20 cellular contexts compared by ENCODE assay signal in genomic region chr9:77587036-77587435, GRCh38.
DNase-seq lines count a peak whose midpoint lies in the region; ATAC-seq, FAIRE-seq and TF ChIP-seq lines count a peak whose summit lies in the region.
"Had no signal": no experiment of that assay in that cellular context is flagged by ENCODE, and none has a peak within 500 bp of the region (broad histone marks: within the 10 kb centered on the region; RNA-seq: fewer than 3 reads in every experiment).

No MANE protein-coding gene starts in this region.

- H3K4me2 ChIP-seq in PC-3 (ENCODE audit: low read length) (no peak overlapping the region), astrocyte (ENCODE audit: low read length) (no peak overlapping the region)

- no peak overlapping the region for H3K4me3 ChIP-seq in PC-3 (ENCODE audit: low read length)
- no peak overlapping the region for H3K4me3 ChIP-seq in astrocyte (ENCODE audit: insufficient read depth, low read depth, low read length)

- H3K4me3 Mint-ChIP-seq in astrocyte (ENCODE audit: unreplicated experiment): no peak overlapping the region
- H3K4me3 Mint-ChIP-seq in T-helper 2 cell treated with Interferon-gamma antibody and Interleukin-4, amounts not matched to agents 5 μg/mL and 100 μg/mL, for 36 hours: no peak overlapping the region
- H3K4me3 Mint-ChIP-seq: CD4-positive, CD25-positive, alpha-beta regulatory T cell; CD8-positive, alpha-beta memory T cell; H9 had no signal

- peaks cover 31% of the 10 kb centered on the region for H3K4me1 Mint-ChIP-seq in astrocyte (ENCODE audit: low read depth, unreplicated experiment)
- peaks cover 16% of the 10 kb centered on the region for H3K4me1 Mint-ChIP-seq in T-helper 2 cell treated with Interferon-gamma antibody and Interleukin-4, amounts not matched to agents 5 μg/mL and 100 μg/mL, for 36 hours (ENCODE audit: low read depth)
- H3K4me1 Mint-ChIP-seq: CD8-positive, alpha-beta memory T cell had no signal

- peak overlapping the region; percentile 67 for H3K27ac Mint-ChIP-seq in astrocyte (ENCODE audit: unreplicated experiment)
- H3K27ac Mint-ChIP-seq in T-helper 2 cell treated with Interferon-gamma antibody and Interleukin-4, amounts not matched to agents 5 μg/mL and 100 μg/mL, for 36 hours: no peak overlapping the region
- H3K27ac Mint-ChIP-seq: CD4-positive, CD25-positive, alpha-beta regulatory T cell; CD8-positive, alpha-beta memory T cell had no signal

- H3F3A ChIP-seq in PC-3 (ENCODE audit: low read length, unreplicated experiment): peaks cover 9% of the 10 kb centered on the region

- no peaks in the 10 kb centered on the region for H3K36me3 ChIP-seq in PC-3 (ENCODE audit: low read depth, low read length)
- H3K36me3 ChIP-seq in astrocyte (ENCODE audit: insufficient read depth, low read length): no peaks in the 10 kb centered on the region
- H3K36me3 ChIP-seq: BE2C had no signal

- no peaks in the 10 kb centered on the region for H3K79me2 ChIP-seq in PC-3 (ENCODE audit: low read length)
- H3K79me2 ChIP-seq in astrocyte (ENCODE audit: insufficient read depth, low read length): no peaks in the 10 kb centered on the region

- no TSS peak for BruUV-seq in PC-3 (replicated peaks; lab: Mats Ljungman, UMichigan)

- H3K9me2 ChIP-seq in PC-3 (replicated peaks; ENCODE audit: low read length): no peaks in the 10 kb centered on the region

- H2AFZ ChIP-seq in PC-3 (ENCODE audit: low read length): no peak overlapping the region
- H2AFZ ChIP-seq in astrocyte (ENCODE audit: low read depth, low read length): no peak overlapping the region

- no peak for DNase-seq in PC-3
- peak; percentile 7 for DNase-seq in astrocyte (ENCODE audit: low read depth)
- DNase-seq in myocyte (ENCODE audit: low read depth): peak; percentile 36
- no peak for DNase-seq in LoVo (ENCODE audit: low spot score)
- no peak for DNase-seq in GM19239 (ENCODE audit: insufficient read length, low spot score)
- no peak for DNase-seq in NCI-H2081 treated with DMSO at 0.1 percent for 48 hours (lab: John Stamatoyannopoulos, UW)
- DNase-seq in T-helper 2 cell treated with Interferon-gamma antibody and Interleukin-4, amounts not matched to agents 5 μg/mL and 100 μg/mL, for 36 hours (ENCODE audit: low spot score): no peak
- DNase-seq: ACHN; BE2C; C1 segment of cervical spinal cord; CD4-positive, CD25-positive, alpha-beta regulatory T cell; CD8-positive, alpha-beta memory T cell; COR-L47; DMS 273 treated with DMSO at 0.1 percent for 48 hours; H9 had no signal

- H3K4me1 ChIP-seq in PC-3 (ENCODE audit: insufficient read depth, low read length) (peaks cover 28% of the 10 kb centered on the region), astrocyte (ENCODE audit: insufficient read depth, low read length) (peaks cover 16% of the 10 kb centered on the region)

- TF ChIP-seq CTCF in PC-3 (conservative IDR thresholded peaks at IDR 0.05; ENCODE audit: low read depth, low read length) (no peak), astrocyte (IDR thresholded peaks at IDR 0.05; ENCODE audit: insufficient read depth, low read depth, low read length) (no peak)

- no peaks in the 10 kb centered on the region for H4K20me1 ChIP-seq in PC-3 (ENCODE audit: low read length)
- no peaks in the 10 kb centered on the region for H4K20me1 ChIP-seq in astrocyte (ENCODE audit: insufficient read depth, low read length)

- intact Hi-C loops in PC-3 (cut with micrococcal nuclease): loop anchor here (5.0 kb wide), 1 partner anchor 130 kb away; no protein-coding TSS in a partner anchor

- peak overlapping the region; percentile 99; the same call in 1 of the 2 replicates for H3K27ac ChIP-seq in PC-3 (ENCODE audit: low read length)
- H3K27ac ChIP-seq in astrocyte (ENCODE audit: low read depth, low read length): no peak overlapping the region

- H3K9me3 ChIP-seq in PC-3 (ENCODE audit: low read length): no peaks in the 10 kb centered on the region
- no peaks in the 10 kb centered on the region for H3K9me3 ChIP-seq in astrocyte (ENCODE audit: insufficient read depth, low read depth, low read length)
- H3K9me3 ChIP-seq: BE2C had no signal

- H3K9me3 Mint-ChIP-seq in astrocyte (ENCODE audit: unreplicated experiment): peaks cover 3% of the 10 kb centered on the region
- no peaks in the 10 kb centered on the region for H3K9me3 Mint-ChIP-seq in T-helper 2 cell treated with Interferon-gamma antibody and Interleukin-4, amounts not matched to agents 5 μg/mL and 100 μg/mL, for 36 hours
- H3K9me3 Mint-ChIP-seq: CD8-positive, alpha-beta memory T cell; H9 had no signal

- H3K36me3 Mint-ChIP-seq in astrocyte (ENCODE audit: low read depth, unreplicated experiment): no peaks in the 10 kb centered on the region
- H3K36me3 Mint-ChIP-seq in T-helper 2 cell treated with Interferon-gamma antibody and Interleukin-4, amounts not matched to agents 5 μg/mL and 100 μg/mL, for 36 hours (ENCODE audit: low read depth): no peaks in the 10 kb centered on the region
- H3K36me3 Mint-ChIP-seq: CD4-positive, CD25-positive, alpha-beta regulatory T cell; CD8-positive, alpha-beta memory T cell had no signal

- no peak for ATAC-seq in PC-3

- H3K27me3 ChIP-seq in PC-3 (ENCODE audit: low read length) (no peaks in the 10 kb centered on the region), astrocyte (ENCODE audit: insufficient read depth, low read length) (no peaks in the 10 kb centered on the region)
- H3K27me3 ChIP-seq: BE2C had no signal

- H3K9ac ChIP-seq in PC-3 (ENCODE audit: low read length): no peak overlapping the region
- no peak overlapping the region for H3K9ac ChIP-seq in astrocyte (ENCODE audit: low read length)

- H3K27me3 Mint-ChIP-seq in astrocyte (ENCODE audit: low read depth, unreplicated experiment): peaks cover 3% of the 10 kb centered on the region
- H3K27me3 Mint-ChIP-seq in T-helper 2 cell treated with Interferon-gamma antibody and Interleukin-4, amounts not matched to agents 5 μg/mL and 100 μg/mL, for 36 hours (ENCODE audit: low read depth): peaks cover 6% of the 10 kb centered on the region

- POLR2A ChIA-PET in PC-3 (lab: Charles Lee; ENCODE audit: unreplicated experiment): no interaction called here

- CTCF ChIA-PET in PC-3 (lab: Charles Lee): no interaction called here

- FAIRE-seq in astrocyte (lab: Jason Lieb, UNC): no peak
- FAIRE-seq in GM19239 (lab: Jason Lieb, UNC): no peak
- FAIRE-seq: A204.1, G401.6, GM12892, GM18507, H1 had no signal

Comparison
In these comparisons a context has a peak if more than half of its experiments do, and no peak if none do; other contexts are left out.
1. DNase-seq: peak in astrocyte (single experiment) and myocyte (single experiment); none in PC-3 (single experiment), LoVo (single experiment), GM19239 (single experiment), NCI-H2081 treated with DMSO at 0.1 percent for 48 hours (single experiment) and T-helper 2 cell treated with Interferon-gamma antibody and Interleukin-4, amounts not matched to agents 5 μg/mL and 100 μg/mL, for 36 hours (single experiment).